8 cellular contexts compared by ENCODE assay signal in the genomic region with DNA sequence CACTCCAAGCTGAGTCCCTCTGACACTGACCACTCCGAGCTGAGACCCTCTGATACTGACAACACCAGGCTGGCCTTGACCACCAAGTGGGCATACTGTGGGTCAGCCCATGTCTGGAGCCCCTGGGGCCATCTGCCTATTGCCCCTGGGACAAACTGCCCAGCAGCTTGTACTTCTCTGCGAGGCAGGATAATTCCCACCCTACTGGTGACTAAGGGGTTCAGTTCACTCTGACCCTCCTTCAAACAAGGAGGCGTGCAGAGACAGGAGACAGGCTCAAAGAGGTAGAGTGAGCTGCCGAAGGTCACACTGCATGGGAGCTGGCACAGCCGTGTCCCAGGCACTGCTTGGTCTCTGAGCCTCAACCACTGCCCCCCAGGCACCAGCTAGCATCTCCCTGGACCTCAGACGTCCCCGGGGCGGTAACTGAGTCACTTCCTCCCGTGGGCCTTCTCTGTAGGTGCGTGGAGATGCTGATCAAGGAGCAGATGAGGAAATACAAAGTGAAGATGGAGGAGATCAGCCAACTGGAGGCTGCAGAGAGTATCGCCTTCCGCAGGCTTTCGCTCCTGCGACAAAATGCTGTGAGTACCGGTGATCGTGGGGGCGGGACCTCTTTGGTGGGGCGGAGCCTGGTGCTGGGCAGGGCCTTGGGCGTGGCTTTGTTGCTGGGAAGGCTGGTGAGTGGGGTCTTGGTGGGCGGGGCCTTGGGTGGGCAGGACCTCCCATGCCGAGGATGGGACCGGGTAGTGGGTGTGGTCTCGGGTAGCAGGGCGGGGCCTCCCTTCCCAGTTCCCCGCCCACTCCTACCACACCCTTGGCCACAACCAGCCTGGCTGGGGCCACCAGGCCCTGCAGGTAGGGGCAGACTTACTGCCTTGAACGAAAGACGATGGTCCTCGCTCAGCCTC. TPM values are rescaled to one million over a fixed set of nuclear protein-coding genes. Genes with fewer than 3 reads are reported as not detected.
A peak's percentile ranks its signal among the peaks of the same experiment; 100 is the strongest.
DNase-seq lines count a peak whose midpoint lies in the region; ATAC-seq, FAIRE-seq and TF ChIP-seq lines count a peak whose summit lies in the region.

No MANE protein-coding gene starts in this region.

- SMC1A ChIA-PET in GM12878 (lab: Charles Lee; ENCODE audit: uncharacterized antibody, unreplicated experiment): no interaction called here

- CTCF ChIA-PET in Panc1 (lab: Charles Lee) (no interaction called here), GM12878 (lab: Yijun Ruan, JAX) (no interaction called here)

- DNase-seq in cardiac muscle cell (ENCODE audit: low read depth in 1 of 2, low spot score in 1 of 2) (peak; percentile 34 to 45), Right ventricle myocardium superior (no peak), Panc1 (ENCODE audit: low read depth, low spot score) (no peak), GM12878 (ENCODE audit: low read depth, low spot score) (no peak), progenitor cell of endocrine pancreas (ENCODE audit: low spot score, unreplicated experiment) (no peak), occipital lobe (lab: John Stamatoyannopoulos, UW) (no peak)

- RAD21 ChIA-PET in GM12878 (lab: Charles Lee; ENCODE audit: unreplicated experiment): no interaction called here

- peak overlapping the region; percentile 52 for H3K27ac Mint-ChIP-seq in progenitor cell of endocrine pancreas

- peaks cover 9% of the 10 kb centered on the region for H3K36me3 ChIP-seq in cardiac muscle cell
- no peaks in the 10 kb centered on the region for H3K36me3 ChIP-seq in Panc1 (ENCODE audit: control insufficient read depth, insufficient read depth, low read length)
- peaks cover 7 to 40% of the 10 kb centered on the region in 2 experiments; a peak in 3 of 4 replicates for H3K36me3 ChIP-seq in GM12878 (ENCODE audit: control insufficient read depth in 2 of 2, insufficient read depth in 2 of 2, low read length in 1 of 2)

- no peaks in the 10 kb centered on the region for H3K27me3 Mint-ChIP-seq in progenitor cell of endocrine pancreas

- no peak overlapping the region for H3K4me2 ChIP-seq in GM12878 (ENCODE audit: control insufficient read depth, insufficient read depth)

- in situ Hi-C loops in Panc1 (cut with HindIII; ENCODE audit: low pct_unique_long_range_greater_than_20kb, low sequenced_read_pairs) (no loop called here), GM12878 (cut with MboI) (no loop called here)

- H3K9me3 Mint-ChIP-seq in progenitor cell of endocrine pancreas (ENCODE audit: low read depth): no peaks in the 10 kb centered on the region

- intact Hi-C loops in Right ventricle myocardium superior (cut with DNase I) (no loop called here), Panc1 (cut with micrococcal nuclease; ENCODE audit: unreplicated experiment) (no loop called here), GM12878 (cut with micrococcal nuclease; ENCODE audit: unreplicated experiment) (no loop called here)

- peaks cover 16% of the 10 kb centered on the region for H3K36me3 Mint-ChIP-seq in progenitor cell of endocrine pancreas (ENCODE audit: insufficient read depth)

- no TSS peak for BruUV-seq in Panc1 (replicated peaks; lab: Mats Ljungman, UMichigan)
- no TSS peak for BruUV-seq in GM12878 (replicated peaks; lab: Mats Ljungman, UMichigan)

- H3K9ac ChIP-seq in GM12878 (ENCODE audit: control insufficient read depth, insufficient read depth, low read length): no peak overlapping the region

- POLR2A ChIA-PET in Panc1 (lab: Charles Lee) (no interaction called here), GM12878 (lab: Charles Lee) (no interaction called here)

- H2AFZ ChIP-seq in GM12878 (ENCODE audit: control insufficient read depth, low read depth, low read length): no peak overlapping the region

- TF ChIP-seq CTCF in cardiac muscle cell (IDR thresholded peaks at IDR 0.05; ENCODE audit: low read depth, low read length) (no peak), Panc1 (IDR thresholded peaks at IDR 0.05) (no peak), GM12878 (IDR thresholded peaks at IDR 0.05 in 2 of 3, conservative IDR thresholded peaks at IDR 0.05 in 1 of 3; ENCODE audit: control insufficient read depth in 2 of 3, extremely low read depth in 1 of 3, insufficient read depth in 1 of 3, low read depth in 3 of 3, low read length in 3 of 3) (no peak), progenitor cell of endocrine pancreas (IDR thresholded peaks at IDR 0.05; ENCODE audit: unreplicated experiment) (no peak)

- H3K27ac ChIP-seq in cardiac muscle cell (no peak overlapping the region), Panc1 (ENCODE audit: low read length) (no peak overlapping the region), GM12878 (ENCODE audit: control insufficient read depth, insufficient read depth) (no peak overlapping the region)

- no peak for TF ChIP-seq RAD21 in GM12878 (IDR thresholded peaks at IDR 0.05; ENCODE audit: insufficient read depth, low read depth, low read length)

- no peak for FAIRE-seq in GM12878 (lab: Jason Lieb, UNC)

- no peaks in the 10 kb centered on the region for H4K20me1 ChIP-seq in GM12878 (ENCODE audit: control insufficient read depth, insufficient read depth)

- no peak overlapping the region for H3K4me3 Mint-ChIP-seq in progenitor cell of endocrine pancreas (ENCODE audit: low read depth)

- TF ChIP-seq POLR2A in GM12878 (IDR thresholded peaks at IDR 0.05; ENCODE audit: low read depth, low read length): peak; percentile 49; the same call in 1 of the 2 replicates

- WGBS in GM12878 (ENCODE audit: insufficient coverage, insufficient replicate concordance, low lambda C conversion rate, missing lambda C conversion rate): 58% methylated on average over 24 of the region's 28 CpGs

- H3K27me3 ChIP-seq in cardiac muscle cell: no peaks in the 10 kb centered on the region
- H3K27me3 ChIP-seq in Panc1 (ENCODE audit: control insufficient read depth, insufficient read depth, low read length): no peaks in the 10 kb centered on the region
- H3K27me3 ChIP-seq in GM12878 (replicated peaks in 1 of 2; ENCODE audit: control insufficient read depth in 2 of 2, insufficient read depth in 2 of 2, low read length in 1 of 2): no peaks in the 10 kb centered on the region

- no peaks in the 10 kb centered on the region for H3K9me3 ChIP-seq in cardiac muscle cell (ENCODE audit: low read depth)
- no peaks in the 10 kb centered on the region for H3K9me3 ChIP-seq in Panc1 (ENCODE audit: control insufficient read depth, insufficient read depth, low read depth, low read length)
- no peaks in the 10 kb centered on the region for H3K9me3 ChIP-seq in GM12878 (replicated peaks; ENCODE audit: control insufficient read depth, insufficient read depth, low read length)

- H3K79me2 ChIP-seq in GM12878 (ENCODE audit: control insufficient read depth, insufficient read depth, low read length): no peaks in the 10 kb centered on the region; the same call in 1 of the 2 replicates

- no peak for TF ChIP-seq EP300 in GM12878 (IDR thresholded peaks at IDR 0.05; ENCODE audit: borderline replicate concordance in 1 of 2, control insufficient read depth in 1 of 2, low read depth in 2 of 2, low read length in 2 of 2)

- ATAC-seq in Right ventricle myocardium superior (ENCODE audit: poor library complexity) (no peak), Panc1 (peak; percentile 79), GM12878 (peak; percentile 80), GM21529 (IDR thresholded peaks at IDR 0.05; ENCODE audit: unreplicated experiment) (no peak), HG03045 (IDR thresholded peaks at IDR 0.05; ENCODE audit: unreplicated experiment) (no peak)

- H3K4me1 ChIP-seq in cardiac muscle cell (ENCODE audit: low read depth) (peaks cover under 1% of the 10 kb centered on the region), Panc1 (ENCODE audit: control insufficient read depth, insufficient read depth, low read length) (no peaks in the 10 kb centered on the region), GM12878 (ENCODE audit: control insufficient read depth, insufficient read depth, low read length) (peaks cover 2% of the 10 kb centered on the region)

- H3K4me3 ChIP-seq in cardiac muscle cell: no peak overlapping the region
- no peak overlapping the region for H3K4me3 ChIP-seq in Panc1 (ENCODE audit: low read depth in 2 of 2, low read length in 2 of 2)
- H3K4me3 ChIP-seq in GM12878: no peak overlapping the region

- no peaks in the 10 kb centered on the region for H3K4me1 Mint-ChIP-seq in progenitor cell of endocrine pancreas (ENCODE audit: low read depth)

RNA-seq across cellular contexts. Expression of gene USE1, which starts 5.8 kb away (rescaled TPM):
- 24.3 and 38.1 TPM in 2 replicates for total RNA-seq in cardiac muscle cell
- polyA plus RNA-seq in cardiac muscle cell: 28.5 and 47.8 TPM in 2 replicates
- 30.7 TPM for total RNA-seq in Right ventricle myocardium superior
- 26.2 TPM for total RNA-seq in Panc1 (2021; ENCODE audit: unreplicated experiment)
- polyA plus RNA-seq in Panc1 (2012; ENCODE audit: insufficient read length): 47.9 TPM
- total RNA-seq in GM12878 (2013; cell fraction: nucleolus; rRNA removed): 12.2 and 13.0 TPM in 2 replicates
- 10.9 and 16.7 TPM in 2 replicates for total RNA-seq in GM12878 (2014; rRNA removed)
- total RNA-seq in GM12878 (2014; rRNA removed; fragmentation: Illumina TruSeq; extraction: Trizol): 11.4 and 13.6 TPM in 2 replicates
- total RNA-seq in GM12878 (2021): 18.6 and 19.6 TPM in 2 replicates
- polyA plus RNA-seq in GM12878 (2011; ENCODE audit: low read depth): 25.4 TPM
- 7.4 and 13.8 TPM in 2 replicates for polyA plus RNA-seq in GM12878 (2011; rRNA removed)
- polyA plus RNA-seq in GM12878 (2011; cell fraction: cytosol; rRNA removed): 16.2 and 19.0 TPM in 2 replicates
- polyA plus RNA-seq in GM12878 (2011; cell fraction: nucleus; rRNA removed): 23.2 and 23.5 TPM in 2 replicates
- polyA plus RNA-seq in GM12878 (2012): 29.7 and 29.8 TPM in 2 replicates
- 3.7 and 9.7 TPM in 2 replicates for polyA plus RNA-seq in GM12878 (2014; fragmentation: Illumina TruSeq; extraction: Trizol)
- 10 to 100 TPM in 1 of 2 experiments, 1 to 10 TPM in 1; 9.7 to 15.4 TPM for polyA plus RNA-seq in GM12878 (2014; fragmentation: Nextera tagmentation; extraction: Ambion mirVana)
- polyA plus RNA-seq in GM12878 (2014; rRNA removed): 23.3 and 24.0 TPM in 2 replicates
- 10 to 100 TPM; 18.1 to 23.7 TPM for polyA plus RNA-seq in GM12878 (2016; fragmentation: Nextera tagmentation; extraction: Ambion mirVana)
- 5.6 and 6.7 TPM in 2 replicates for polyA minus RNA-seq in GM12878 (2011; rRNA and poly(A)+ RNA removed)
- 2.4 and 5.4 TPM in 2 replicates for polyA minus RNA-seq in GM12878 (2011; cell fraction: cytosol; rRNA and poly(A)+ RNA removed)
- polyA minus RNA-seq in GM12878 (2011; cell fraction: nucleus; rRNA and poly(A)+ RNA removed): 4.0 and 6.0 TPM in 2 replicates
- 23.6 and 27.2 TPM in 2 replicates for total RNA-seq in progenitor cell of endocrine pancreas
- 10.1 TPM for total RNA-seq in occipital lobe

RNA-seq across cellular contexts. Expression of gene OCEL1, which starts 16.6 kb away (rescaled TPM):
- total RNA-seq in cardiac muscle cell: 9.3 and 14.5 TPM in 2 replicates
- 31.3 and 42.5 TPM in 2 replicates for polyA plus RNA-seq in cardiac muscle cell
- 22.4 TPM for total RNA-seq in Right ventricle myocardium superior
- total RNA-seq in Panc1 (2021; ENCODE audit: unreplicated experiment): 37.1 TPM
- polyA plus RNA-seq in Panc1 (2012; ENCODE audit: insufficient read length): 41.8 TPM
- total RNA-seq in GM12878 (2013; cell fraction: nucleolus; rRNA removed): 2.9 and 4.6 TPM in 2 replicates
- total RNA-seq in GM12878 (2014; rRNA removed): 3.1 and 3.2 TPM in 2 replicates
- total RNA-seq in GM12878 (2014; rRNA removed; fragmentation: Illumina TruSeq; extraction: Trizol): 3.2 and 3.4 TPM in 2 replicates
- 11.9 and 15.8 TPM in 2 replicates for total RNA-seq in GM12878 (2021)
- polyA plus RNA-seq in GM12878 (2011; ENCODE audit: low read depth): 65.4 TPM
- polyA plus RNA-seq in GM12878 (2011; rRNA removed): 1.4 and 2.8 TPM in 2 replicates
- polyA plus RNA-seq in GM12878 (2011; cell fraction: cytosol; rRNA removed): 5.3 and 7.2 TPM in 2 replicates
- 6.9 and 7.6 TPM in 2 replicates for polyA plus RNA-seq in GM12878 (2011; cell fraction: nucleus; rRNA removed)
- polyA plus RNA-seq in GM12878 (2012): 11.7 and 15.6 TPM in 2 replicates
- 7.4 and 9.9 TPM in 2 replicates for polyA plus RNA-seq in GM12878 (2014; fragmentation: Illumina TruSeq; extraction: Trizol)
- 1 to 10 TPM; 3.6 to 7.8 TPM for polyA plus RNA-seq in GM12878 (2014; fragmentation: Nextera tagmentation; extraction: Ambion mirVana)
- polyA plus RNA-seq in GM12878 (2014; rRNA removed): 7.5 and 7.8 TPM in 2 replicates
- 10 to 100 TPM; 14.4 to 18.2 TPM for polyA plus RNA-seq in GM12878 (2016; fragmentation: Nextera tagmentation; extraction: Ambion mirVana)
- polyA minus RNA-seq in GM12878 (2011; rRNA and poly(A)+ RNA removed): 1.8 and 3.1 TPM in 2 replicates
- 1.9 and 7.1 TPM in 2 replicates for polyA minus RNA-seq in GM12878 (2011; cell fraction: cytosol; rRNA and poly(A)+ RNA removed)
- polyA minus RNA-seq in GM12878 (2011; cell fraction: nucleus; rRNA and poly(A)+ RNA removed): 2.3 and 2.8 TPM in 2 replicates
- total RNA-seq in progenitor cell of endocrine pancreas: 20.1 and 21.8 TPM in 2 replicates
- total RNA-seq in occipital lobe: 1.4 TPM

RNA-seq across cellular contexts. Expression of gene NR2F6, which starts 36.3 kb away (rescaled TPM):
- total RNA-seq in cardiac muscle cell: 147 and 173 TPM in 2 replicates
- polyA plus RNA-seq in cardiac muscle cell: 124 and 141 TPM in 2 replicates
- 77.3 TPM for total RNA-seq in Right ventricle myocardium superior
- 173 TPM for total RNA-seq in Panc1 (2021; ENCODE audit: unreplicated experiment)
- 246 TPM for polyA plus RNA-seq in Panc1 (2012; ENCODE audit: insufficient read length)
- 4.8 and 4.9 TPM in 2 replicates for total RNA-seq in GM12878 (2013; cell fraction: nucleolus; rRNA removed)
- total RNA-seq in GM12878 (2014; rRNA removed): 11.8 and 12.8 TPM in 2 replicates
- 2.3 and 2.7 TPM in 2 replicates for total RNA-seq in GM12878 (2014; rRNA removed; fragmentation: Illumina TruSeq; extraction: Trizol)
- 13.3 and 15.5 TPM in 2 replicates for total RNA-seq in GM12878 (2021)
- 0.62 TPM for polyA plus RNA-seq in GM12878 (2011; ENCODE audit: low read depth)
- 1.7 and 3.9 TPM in 2 replicates for polyA plus RNA-seq in GM12878 (2011; rRNA removed)
- polyA plus RNA-seq in GM12878 (2011; cell fraction: cytosol; rRNA removed): 5.8 and 10.7 TPM in 2 replicates
- 7.8 and 12.0 TPM in 2 replicates for polyA plus RNA-seq in GM12878 (2011; cell fraction: nucleus; rRNA removed)
- polyA plus RNA-seq in GM12878 (2012): 4.0 and 5.0 TPM in 2 replicates
- polyA plus RNA-seq in GM12878 (2014; fragmentation: Illumina TruSeq; extraction: Trizol): 0.48 and 1.4 TPM in 2 replicates
- polyA plus RNA-seq in GM12878 (2014; fragmentation: Nextera tagmentation; extraction: Ambion mirVana): under 1 TPM; 0.18 to 0.75 TPM
- polyA plus RNA-seq in GM12878 (2014; rRNA removed): 11.3 and 14.1 TPM in 2 replicates
- 1 to 10 TPM; 8.4 to 8.6 TPM for polyA plus RNA-seq in GM12878 (2016; fragmentation: Nextera tagmentation; extraction: Ambion mirVana)
- polyA minus RNA-seq in GM12878 (2011; rRNA and poly(A)+ RNA removed): 2.1 and 3.1 TPM in 2 replicates
- 6.3 and 6.9 TPM in 2 replicates for polyA minus RNA-seq in GM12878 (2011; cell fraction: cytosol; rRNA and poly(A)+ RNA removed)
- 2.2 and 4.7 TPM in 2 replicates for polyA minus RNA-seq in GM12878 (2011; cell fraction: nucleus; rRNA and poly(A)+ RNA removed)
- 134 and 150 TPM in 2 replicates for total RNA-seq in progenitor cell of endocrine pancreas
- 9.8 TPM for total RNA-seq in occipital lobe

RNA-seq across cellular contexts. Expression of gene USHBP1, which starts 55.2 kb away (rescaled TPM):
- total RNA-seq in cardiac muscle cell (0.07 and 0.39 TPM in 2 replicates), Right ventricle myocardium superior (7.9 TPM), Panc1 (2021; ENCODE audit: unreplicated experiment) (not detected), GM12878 (2014; rRNA removed) (0.11 and 0.96 TPM in 2 replicates), GM12878 (2014; rRNA removed; fragmentation: Illumina TruSeq; extraction: Trizol) (0.09 TPM in 1 of 2 replicates, not detected in the other), GM12878 (2021) (0.27 and 0.62 TPM in 2 replicates), progenitor cell of endocrine pancreas (0.38 and 0.51 TPM in 2 replicates), occipital lobe (0.47 TPM)
- polyA plus RNA-seq in cardiac muscle cell (0.56 and 2.2 TPM in 2 replicates), GM12878 (2011; rRNA removed) (0.07 TPM in 1 of 2 replicates, not detected in the other), GM12878 (2014; fragmentation: Illumina TruSeq; extraction: Trizol) (not detected in 2 replicates), GM12878 (2014; fragmentation: Nextera tagmentation; extraction: Ambion mirVana) (under 1 TPM in 1 of 2 experiments, not detected in 1; 0.05 TPM), GM12878 (2014; rRNA removed) (0.12 and 0.33 TPM in 2 replicates), GM12878 (2016; fragmentation: Nextera tagmentation; extraction: Ambion mirVana) (under 1 TPM; 0.33 to 0.44 TPM)
- 0.39 TPM for polyA plus RNA-seq in Panc1 (2012; ENCODE audit: insufficient read length)
- 0.58 and 0.61 TPM in 2 replicates for total RNA-seq in GM12878 (2013; cell fraction: nucleolus; rRNA removed)
- not detected for polyA plus RNA-seq in GM12878 (2011; ENCODE audit: low read depth)
- 0.03 and 0.18 TPM in 2 replicates for polyA plus RNA-seq in GM12878 (2011; cell fraction: cytosol; rRNA removed)
- 0.48 and 1.1 TPM in 2 replicates for polyA plus RNA-seq in GM12878 (2011; cell fraction: nucleus; rRNA removed)
- polyA plus RNA-seq in GM12878 (2012): 0.09 and 0.31 TPM in 2 replicates
- polyA minus RNA-seq in GM12878 (2011; rRNA and poly(A)+ RNA removed): 0.15 TPM in 1 of 2 replicates, not detected in the other
- not detected in 2 replicates for polyA minus RNA-seq in GM12878 (2011; cell fraction: cytosol; rRNA and poly(A)+ RNA removed)
- polyA minus RNA-seq in GM12878 (2011; cell fraction: nucleus; rRNA and poly(A)+ RNA removed): 0.12 and 1.1 TPM in 2 replicates

RNA-seq across cellular contexts. Expression of gene BABAM1, which starts 57.9 kb away (rescaled TPM):
- 115 and 141 TPM in 2 replicates for total RNA-seq in cardiac muscle cell
- 136 and 140 TPM in 2 replicates for polyA plus RNA-seq in cardiac muscle cell
- total RNA-seq in Right ventricle myocardium superior: 77.9 TPM
- total RNA-seq in Panc1 (2021; ENCODE audit: unreplicated experiment): 79.5 TPM
- 119 TPM for polyA plus RNA-seq in Panc1 (2012; ENCODE audit: insufficient read length)
- 33.1 and 39.0 TPM in 2 replicates for total RNA-seq in GM12878 (2013; cell fraction: nucleolus; rRNA removed)
- total RNA-seq in GM12878 (2014; rRNA removed): 104 and 108 TPM in 2 replicates
- total RNA-seq in GM12878 (2014; rRNA removed; fragmentation: Illumina TruSeq; extraction: Trizol): 74.7 and 81.9 TPM in 2 replicates
- 102 and 103 TPM in 2 replicates for total RNA-seq in GM12878 (2021)
- polyA plus RNA-seq in GM12878 (2011; ENCODE audit: low read depth): 54.4 TPM
- 104 and 107 TPM in 2 replicates for polyA plus RNA-seq in GM12878 (2011; rRNA removed)
- 133 and 164 TPM in 2 replicates for polyA plus RNA-seq in GM12878 (2011; cell fraction: cytosol; rRNA removed)
- 112 and 115 TPM in 2 replicates for polyA plus RNA-seq in GM12878 (2011; cell fraction: nucleus; rRNA removed)
- 57.5 and 64.9 TPM in 2 replicates for polyA plus RNA-seq in GM12878 (2012)
- polyA plus RNA-seq in GM12878 (2014; fragmentation: Illumina TruSeq; extraction: Trizol): 47.7 and 86.7 TPM in 2 replicates
- polyA plus RNA-seq in GM12878 (2014; fragmentation: Nextera tagmentation; extraction: Ambion mirVana): 10 to 100 TPM; 11.9 to 37.4 TPM
- 129 and 142 TPM in 2 replicates for polyA plus RNA-seq in GM12878 (2014; rRNA removed)
- 100 to 1,000 TPM; 153 to 154 TPM for polyA plus RNA-seq in GM12878 (2016; fragmentation: Nextera tagmentation; extraction: Ambion mirVana)
- 34.9 and 51.9 TPM in 2 replicates for polyA minus RNA-seq in GM12878 (2011; rRNA and poly(A)+ RNA removed)
- polyA minus RNA-seq in GM12878 (2011; cell fraction: cytosol; rRNA and poly(A)+ RNA removed): 13.2 and 19.4 TPM in 2 replicates
- polyA minus RNA-seq in GM12878 (2011; cell fraction: nucleus; rRNA and poly(A)+ RNA removed): 10.6 and 14.1 TPM in 2 replicates
- 93.4 and 113 TPM in 2 replicates for total RNA-seq in progenitor cell of endocrine pancreas
- 59.0 TPM for total RNA-seq in occipital lobe

Comparison
In these comparisons a context has a peak if more than half of its experiments do, and no peak if none do; other contexts are left out.
1. DNase-seq: peak in cardiac muscle cell (2 of 2); none in Right ventricle myocardium superior (single experiment), Panc1 (single experiment), GM12878 (single experiment), progenitor cell of endocrine pancreas (single experiment) and occipital lobe (single experiment).
2. ATAC-seq: peak in Panc1 (single experiment) and GM12878 (single experiment); none in Right ventricle myocardium superior (single experiment), GM21529 (single experiment) and HG03045 (single experiment).